8 cellular contexts compared by ENCODE assay signal in the genomic region with DNA sequence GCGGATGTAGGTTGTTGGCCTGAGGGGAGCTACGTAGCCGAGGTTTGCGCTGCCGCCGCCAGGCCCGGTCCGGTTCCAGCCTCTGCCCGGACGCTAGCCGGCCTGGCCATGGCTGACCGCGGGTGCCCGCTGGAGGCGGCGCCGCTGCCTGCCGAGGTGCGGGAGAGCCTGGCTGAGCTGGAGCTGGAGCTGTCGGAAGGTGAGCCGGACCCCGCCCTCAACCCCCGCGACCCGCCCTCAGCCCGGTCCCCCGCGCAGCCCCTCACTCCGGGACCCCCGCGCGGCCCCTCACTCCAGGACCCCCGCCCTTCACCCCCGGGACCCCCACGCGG. TPM values are rescaled to one million over a fixed set of nuclear protein-coding genes. Genes with fewer than 3 reads are reported as not detected.
DNase-seq lines count a peak whose midpoint lies in the region; ATAC-seq and TF ChIP-seq lines count a peak whose summit lies in the region.

No MANE protein-coding gene starts in this region.

- H3K9me3 ChIP-seq in GM23248 (ENCODE audit: low read depth) (no peaks in the 10 kb centered on the region), T-helper 17 cell (ENCODE audit: control insufficient read depth, low read length, poor library complexity, severe bottlenecking) (no peaks in the 10 kb centered on the region), gastroesophageal sphincter (no peaks in the 10 kb centered on the region), skeletal muscle satellite cell (replicated peaks; ENCODE audit: low read length) (no peaks in the 10 kb centered on the region)

- no peak for TF ChIP-seq POLR2A in gastroesophageal sphincter (IDR thresholded peaks at IDR 0.05)

- peaks cover 34% of the 10 kb centered on the region for H3K4me1 ChIP-seq in GM23248 (ENCODE audit: insufficient read depth)
- peaks cover 0 to 74% (median 30%) of the 10 kb centered on the region in 3 donors for H3K4me1 ChIP-seq in gastroesophageal sphincter
- H3K4me1 ChIP-seq in skeletal muscle satellite cell (ENCODE audit: control insufficient read depth, insufficient read depth, low read length) = peaks cover 41% of the 10 kb centered on the region

- H3K27me3 ChIP-seq in GM23248 (replicated peaks; ENCODE audit: insufficient read depth) (no peaks in the 10 kb centered on the region), gastroesophageal sphincter (no peaks in the 10 kb centered on the region), skeletal muscle satellite cell (ENCODE audit: control insufficient read depth, insufficient read depth, low read length) (no peaks in the 10 kb centered on the region)

- H3K27ac Mint-ChIP-seq in T-helper 17 cell = no peak overlapping the region

- H3K4me3 Mint-ChIP-seq in T-helper 17 cell = peak overlapping the region; percentile 93

- H3K27ac ChIP-seq in GM23248 = peak overlapping the region; percentile 30; the same call in 1 of the 2 replicates
- H3K27ac ChIP-seq in gastroesophageal sphincter = peak overlapping the region; percentile 52 to 96 (median 95)

- H3F3A ChIP-seq in GM23248 (ENCODE audit: insufficient read depth) = peaks cover 25% of the 10 kb centered on the region

- TF ChIP-seq CTCF in gastroesophageal sphincter (IDR thresholded peaks at IDR 0.05) = peak in 3 of 4 experiments; percentile 4 to 37 (median 9)

- ATAC-seq in T-helper 17 cell = no peak
- no peak for ATAC-seq in gastroesophageal sphincter
- no peak for ATAC-seq in left colon

- H3K4me3 ChIP-seq in GM23248 (peak overlapping the region; percentile 91), gastroesophageal sphincter (peak overlapping the region; percentile 79 to 100), skeletal muscle satellite cell (ENCODE audit: low read length) (peak overlapping the region; percentile 95)

- in situ Hi-C loops in GM23248 (cut with MboI) = no loop called here

- intact Hi-C loops in left colon (cut with DNase I, micrococcal nuclease) = no loop called here

- peaks cover 77% of the 10 kb centered on the region for H3K79me2 ChIP-seq in GM23248 (ENCODE audit: insufficient read depth)

- H4K20me1 ChIP-seq in GM23248 (ENCODE audit: insufficient read depth) = 0 out of 2 replicates have a peak, but pooled peaks cover 4% of the 10 kb centered on the region

- H3K9me2 ChIP-seq in GM23248 (ENCODE audit: insufficient read depth) = no peaks in the 10 kb centered on the region

- no peak for TF ChIP-seq EP300 in gastroesophageal sphincter (IDR thresholded peaks at IDR 0.05)

- peaks cover 29% of the 10 kb centered on the region for H3K4me1 Mint-ChIP-seq in T-helper 17 cell

- no peaks in the 10 kb centered on the region for H3K36me3 ChIP-seq in GM23248 (ENCODE audit: low read depth)
- H3K36me3 ChIP-seq in gastroesophageal sphincter = peaks cover 0 to 5% of the 10 kb centered on the region in 2 donors
- peaks cover 5% of the 10 kb centered on the region for H3K36me3 ChIP-seq in skeletal muscle satellite cell (ENCODE audit: insufficient read depth, low read length)

- H3K9ac ChIP-seq in GM23248 (peak overlapping the region; percentile 89), skeletal muscle satellite cell (ENCODE audit: low read depth, low read length) (peak overlapping the region; percentile 85)

- no peaks in the 10 kb centered on the region for H3K27me3 Mint-ChIP-seq in T-helper 17 cell

- WGBS in GM23248 (ENCODE audit: low coverage in 1 of 2, low lambda C conversion rate in 2 of 2, missing lambda C conversion rate in 2 of 2), 2 experiments = 1% methylated on average over 18 to 27 of the region's 36 CpGs
- WGBS in gastroesophageal sphincter (ENCODE audit: low coverage in 1 of 2), 2 donors = no CpG with 5 or more reads among the region's 36 CpGs

- no peaks in the 10 kb centered on the region for H3K36me3 Mint-ChIP-seq in T-helper 17 cell (ENCODE audit: low read depth)

- peak overlapping the region; percentile 77 for H2AFZ ChIP-seq in GM23248

- DNase-seq in GM23248 = no peak
- DNase-seq in T-helper 17 cell = no peak
- DNase-seq in middle frontal gyrus (ENCODE audit: extremely low spot score, low spot score) = no peak
- DNase-seq in AG08396 (ENCODE audit: low spot score) = no peak
- no peak for DNase-seq in midbrain (lab: John Stamatoyannopoulos, UW)
- DNase-seq in left colon = no peak

- no peak overlapping the region for H3K4me2 ChIP-seq in GM23248 (ENCODE audit: unreplicated experiment)
- H3K4me2 ChIP-seq in skeletal muscle satellite cell (ENCODE audit: low read length) = peak overlapping the region; percentile 76

RNA-seq across cellular contexts. Expression of a gene that starts 0.3 kb away (rescaled TPM):
- 13.1 and 14.3 TPM in 2 replicates for total RNA-seq in GM23248 (2014; rRNA removed; shearing (Covaris generic))
- 9.8 and 12.5 TPM in 2 replicates for polyA plus RNA-seq in GM23248 (2016; fragmentation: Nextera tagmentation; extraction: Ambion mirVana)
- total RNA-seq in T-helper 17 cell (10 to 100 TPM; 74.2 to 85.8 TPM), gastroesophageal sphincter (10 to 100 TPM; 19.9 to 40.8 (median 31.1) TPM), left colon (10 to 100 TPM; 46.3 to 48.3 TPM)
- 25.8 and 26.9 TPM in 2 replicates for total RNA-seq in skeletal muscle satellite cell (2012; rRNA removed)
